In genomic region chr10:51108404-51108803, GRCh38 we compare ENCODE assay signal across 27 cellular contexts.
"Had no signal": no experiment of that assay in that cellular context is flagged by ENCODE, and none has a peak within 500 bp of the region (broad histone marks: within the 10 kb centered on the region; RNA-seq: fewer than 3 reads in every experiment).

No MANE protein-coding gene starts in this region.

- H3K9me3 Mint-ChIP-seq: mesothelial cell of epicardium; naive B cell; nephron progenitor cell; stimulated activated naive CD8-positive, alpha-beta T cell treated with anti-CD3 and anti-CD28 coated beads, Interleukin-15, amount 100 ng/mL, for 72 hours; T-helper 1 cell treated with Interleukin-12 subunit alpha and Interleukin-12 subunit beta and Interleukin-4 antibody, amounts not matched to agents 30 μg/mL and 1 μg/mL, for 36 hours had no signal

- ATAC-seq: stimulated activated naive CD8-positive, alpha-beta T cell treated with anti-CD3 and anti-CD28 coated beads, Interleukin-15, amount 100 ng/mL, for 72 hours; upper lobe of right lung had no signal

- H3K36me3 Mint-ChIP-seq: activated naive CD8-positive, alpha-beta T cell; mesothelial cell of epicardium; naive B cell had no signal

- H3K27ac Mint-ChIP-seq: activated naive CD8-positive, alpha-beta T cell; mesothelial cell of epicardium; nephron progenitor cell; stimulated activated naive CD8-positive, alpha-beta T cell treated with anti-CD3 and anti-CD28 coated beads, Interleukin-15, amount 100 ng/mL, for 72 hours; T-helper 1 cell treated with Interleukin-12 subunit alpha and Interleukin-12 subunit beta and Interleukin-4 antibody, amounts not matched to agents 30 μg/mL and 1 μg/mL, for 36 hours had no signal

- H3K4me3 ChIP-seq: cardiac muscle cell, colonic mucosa, esophagus squamous epithelium, ovary, prostate gland, upper lobe of right lung had no signal

- H3K4me1 Mint-ChIP-seq: mesothelial cell of epicardium; naive B cell; nephron progenitor cell; stimulated activated naive CD8-positive, alpha-beta T cell treated with anti-CD3 and anti-CD28 coated beads, Interleukin-15, amount 100 ng/mL, for 72 hours had no signal

- H3K27ac ChIP-seq: cardiac muscle cell, colonic mucosa, epithelial cell of prostate, esophagus squamous epithelium, neutrophil, ovary, prostate gland, upper lobe of right lung, VCaP had no signal

- H3K27me3 ChIP-seq: cardiac muscle cell, colonic mucosa, esophagus squamous epithelium, neutrophil, ovary, upper lobe of right lung had no signal

- H3K36me3 ChIP-seq: cardiac muscle cell, colonic mucosa, esophagus squamous epithelium, neutrophil, ovary, prostate gland, upper lobe of right lung had no signal

- H3K9me3 ChIP-seq: colonic mucosa, esophagus squamous epithelium, neutrophil, ovary, prostate gland, upper lobe of right lung had no signal

- H3K4me1 ChIP-seq: colonic mucosa, esophagus squamous epithelium, prostate gland, upper lobe of right lung had no signal

- DNase-seq: activated CD4-positive, alpha-beta T cell treated with anti-CD3 and anti-CD28 coated beads for 4 hours; activated CD4-positive, alpha-beta T cell treated with anti-CD3 and anti-CD28 coated beads, Interleukin-2, amount 50 U/mL, for 48 hours; activated CD8-positive, alpha-beta memory T cell treated with anti-CD3 and anti-CD28 coated beads for 24 hours; activated effector memory CD4-positive, alpha-beta T cell treated with Interleukin-2 at 50 U/mL for 16 hours; activated naive CD4-positive, alpha-beta T cell treated with Interleukin-2 at 50 U/mL for 16 hours; anterior cingulate cortex; cerebellar nuclear complex; colonic mucosa; effector CD8-positive, alpha-beta T cell; esophagus squamous epithelium; foreskin melanocyte; naive B cell; nephron progenitor cell; ovary; stimulated activated CD4-positive, alpha-beta T cell treated with anti-CD3 and anti-CD28 coated beads, Interleukin-2, amount 100 ng/mL, for 48 hours; stimulated activated naive CD8-positive, alpha-beta T cell treated with anti-CD3 and anti-CD28 coated beads, Interleukin-15, amount 100 ng/mL, for 72 hours; substantia nigra; T-helper 9 cell; upper lobe of right lung had no signal

- H3K27me3 Mint-ChIP-seq: stimulated activated naive CD8-positive, alpha-beta T cell treated with anti-CD3 and anti-CD28 coated beads, Interleukin-15, amount 100 ng/mL, for 72 hours had no signal

- H3K4me3 Mint-ChIP-seq: activated naive CD8-positive, alpha-beta T cell; mesothelial cell of epicardium; naive B cell; nephron progenitor cell; stimulated activated naive CD8-positive, alpha-beta T cell treated with anti-CD3 and anti-CD28 coated beads, Interleukin-15, amount 100 ng/mL, for 72 hours; T-helper 1 cell treated with Interleukin-12 subunit alpha and Interleukin-12 subunit beta and Interleukin-4 antibody, amounts not matched to agents 30 μg/mL and 1 μg/mL, for 36 hours had no signal
